30 cellular contexts compared by ENCODE assay signal in genomic region chr6:14585689-14586088, GRCh38.
"Had no signal": no experiment of that assay in that cellular context is flagged by ENCODE, and none has a peak within 500 bp of the region (broad histone marks: within the 10 kb centered on the region; RNA-seq: fewer than 3 reads in every experiment).

No MANE protein-coding gene starts in this region.

- H3K27me3 ChIP-seq: esophagus squamous epithelium had no signal

- H3K27me3 Mint-ChIP-seq: activated B cell treated with CpG ODN at 0.5 μM for 24 hours; activated CD8-positive, alpha-beta T cell treated with anti-CD3 and anti-CD28 coated beads for 36 hours; activated naive CD8-positive, alpha-beta T cell; activated T-helper 17 cell treated with anti-CD3 and anti-CD28 coated beads, Interleukin-2, amount 50 U/mL, for 72 hours; T-helper 17 cell had no signal

- H3K4me3 ChIP-seq: esophagus squamous epithelium had no signal

- H3K27ac ChIP-seq: brain microvascular endothelial cell, epithelial cell of prostate, esophagus squamous epithelium, WERI-Rb-1 had no signal

- H3K4me3 Mint-ChIP-seq: activated B cell treated with CpG ODN at 0.5 μM for 24 hours; activated CD8-positive, alpha-beta T cell treated with anti-CD3 and anti-CD28 coated beads for 36 hours; activated naive CD8-positive, alpha-beta T cell; activated T-cell treated with anti-CD3 and anti-CD28 coated beads, Interleukin-2, amount 50 U/mL, for 4 hours; activated T-helper 17 cell treated with anti-CD3 and anti-CD28 coated beads, Interleukin-2, amount 50 U/mL, for 72 hours; T-helper 17 cell; T-helper 2 cell treated with Interferon-gamma antibody and Interleukin-4, amounts not matched to agents 5 μg/mL and 100 μg/mL, for 36 hours had no signal

- H3K36me3 ChIP-seq: brain microvascular endothelial cell, esophagus squamous epithelium, WERI-Rb-1 had no signal

- H3K9me3 ChIP-seq: esophagus squamous epithelium had no signal

- H3K9me3 Mint-ChIP-seq: activated B cell treated with CpG ODN at 0.5 μM for 24 hours; activated CD8-positive, alpha-beta T cell treated with anti-CD3 and anti-CD28 coated beads for 36 hours; activated T-cell treated with anti-CD3 and anti-CD28 coated beads, Interleukin-2, amount 50 U/mL, for 4 hours; activated T-helper 17 cell treated with anti-CD3 and anti-CD28 coated beads, Interleukin-2, amount 50 U/mL, for 72 hours had no signal

- H3K4me1 ChIP-seq: esophagus squamous epithelium had no signal

- H3K4me1 Mint-ChIP-seq: activated B cell treated with CpG ODN at 0.5 μM for 24 hours; activated T-helper 17 cell treated with anti-CD3 and anti-CD28 coated beads, Interleukin-2, amount 50 U/mL, for 72 hours; T-helper 17 cell had no signal

- DNase-seq: activated B cell treated with CpG ODN at 0.5 μM for 24 hours; activated CD4-positive, alpha-beta T cell treated with anti-CD3 and anti-CD28 coated beads for 48 hours; activated CD4-positive, alpha-beta T cell treated with anti-CD3 and anti-CD28 coated beads, Interleukin-2, amount 50 U/mL, for 1 hour; activated CD4-positive, alpha-beta T cell treated with anti-CD3 and anti-CD28 coated beads, Interleukin-2, amount 50 U/mL, for 48 hours; activated CD8-positive, alpha-beta memory T cell treated with anti-CD3 and anti-CD28 coated beads for 24 hours; activated CD8-positive, alpha-beta T cell treated with anti-CD3 and anti-CD28 coated beads for 36 hours; activated effector memory CD4-positive, alpha-beta T cell treated with Interleukin-2 at 50 U/mL for 16 hours; activated gamma-delta T cell treated with Interleukin-2 at 50 U/mL for 16 hours; activated naive CD4-positive, alpha-beta T cell treated with anti-CD3 and anti-CD28 coated beads, Interleukin-2, amount 50 U/mL, for 16 hours; activated naive CD4-positive, alpha-beta T cell treated with Interleukin-2 at 50 U/mL for 16 hours; activated T-cell treated with anti-CD3 and anti-CD28 coated beads, Interleukin-2, amount 50 U/mL, for 4 hours; amniotic stem cell; anterior cingulate cortex; brain microvascular endothelial cell; caudate nucleus; cortex of kidney; dermis blood vessel endothelial cell; effector CD4-positive, alpha-beta T cell; esophagus squamous epithelium; foreskin fibroblast; head of caudate nucleus; T-helper 1 cell; T-helper 17 cell; T1000; WERI-Rb-1 had no signal

- H3K27ac Mint-ChIP-seq: activated B cell treated with CpG ODN at 0.5 μM for 24 hours; activated CD8-positive, alpha-beta T cell treated with anti-CD3 and anti-CD28 coated beads for 36 hours; activated naive CD8-positive, alpha-beta T cell; activated T-helper 17 cell treated with anti-CD3 and anti-CD28 coated beads, Interleukin-2, amount 50 U/mL, for 72 hours; T-helper 17 cell; T-helper 2 cell treated with Interferon-gamma antibody and Interleukin-4, amounts not matched to agents 5 μg/mL and 100 μg/mL, for 36 hours had no signal

- ATAC-seq: activated CD4-positive, CD25-positive, alpha-beta regulatory T cell treated with anti-CD3 and anti-CD28 coated beads, Interleukin-2, amount 50 U/mL, for 24 hours; activated CD8-positive, alpha-beta T cell treated with anti-CD3 and anti-CD28 coated beads for 36 hours; activated T-cell treated with anti-CD3 and anti-CD28 coated beads, Interleukin-2, amount 50 U/mL, for 4 hours; activated T-helper 17 cell treated with anti-CD3 and anti-CD28 coated beads, Interleukin-2, amount 50 U/mL, for 72 hours; T-helper 17 cell had no signal

- H3K36me3 Mint-ChIP-seq: activated naive CD8-positive, alpha-beta T cell had no signal
